Comparison of ENCODE assay signal across 10 cellular contexts in genomic region chr5:168295574-168296201, GRCh38. TPM values are rescaled to one million over a fixed set of nuclear protein-coding genes. Genes with fewer than 3 reads are reported as not detected.
DNase-seq lines count a peak whose midpoint lies in the region; ATAC-seq, FAIRE-seq and TF ChIP-seq lines count a peak whose summit lies in the region.
"Had no signal": no experiment of that assay in that cellular context is flagged by ENCODE, and none has a peak within 500 bp of the region (broad histone marks: within the 10 kb centered on the region; RNA-seq: fewer than 3 reads in every experiment).

No MANE protein-coding gene starts in this region.

- H3K4me3 ChIP-seq in AG09309 (ENCODE audit: control insufficient read depth, low read depth, low read length) (no peak overlapping the region), H1 (ENCODE audit: extremely low read depth in 1 of 4, insufficient read depth in 2 of 4, low read depth in 3 of 4, low read length in 4 of 4) (peak overlapping the region in 3 of 4 experiments; percentile 26 to 43 (median 41); a peak in 6 of 8 replicates), mesenchymal stem cell (ENCODE audit: insufficient read depth in 1 of 2, low read depth in 1 of 2, low read length in 2 of 2) (no peak overlapping the region), vagina (no peak overlapping the region)

- H3K36me3 ChIP-seq in H1 (ENCODE audit: control insufficient read depth in 2 of 4, insufficient read depth in 4 of 4, low read length in 3 of 4) (no peaks in the 10 kb centered on the region), mesenchymal stem cell (ENCODE audit: control insufficient read depth in 1 of 2, insufficient read depth in 2 of 2, low read depth in 1 of 2, low read length in 2 of 2) (no peaks in the 10 kb centered on the region), vagina (no peaks in the 10 kb centered on the region)

- peaks cover 21 to 48% (median 38%) of the 10 kb centered on the region in 4 experiments for H3K4me1 ChIP-seq in H1 (replicated peaks in 1 of 4; ENCODE audit: control insufficient read depth in 3 of 4, insufficient read depth in 4 of 4, low read length in 3 of 4)
- H3K4me1 ChIP-seq in mesenchymal stem cell (ENCODE audit: control insufficient read depth, insufficient read depth, low read depth, low read length): peaks cover 20% of the 10 kb centered on the region
- H3K4me1 ChIP-seq in vagina: peaks cover 16% of the 10 kb centered on the region

- TF ChIP-seq CTCF in AG09309 (IDR thresholded peaks at IDR 0.05; ENCODE audit: control insufficient read depth, insufficient read depth, low read depth, low read length, missing control alignments): peak; percentile 69
- TF ChIP-seq CTCF in H1 (IDR thresholded peaks at IDR 0.05; ENCODE audit: control extremely low read depth in 1 of 3, insufficient read depth in 1 of 3, low read depth in 1 of 3, low read length in 3 of 3): peak; percentile 57 to 79 (median 65)
- TF ChIP-seq CTCF in vagina (IDR thresholded peaks at IDR 0.05): no peak

- peak; percentile 64 to 65 for TF ChIP-seq RAD21 in H1 (IDR thresholded peaks at IDR 0.05 in 1 of 2, conservative IDR thresholded peaks at IDR 0.05 in 1 of 2; ENCODE audit: low read depth in 2 of 2, low read length in 2 of 2)

- CTCF ChIA-PET in H1 (lab: Charles Lee; ENCODE audit: partially characterized antibody): interaction anchor here (0.6 to 6.6 kb wide), 26 partner anchors 10 to 836 kb away, joined by 3 to 56 read pairs (median 4); no protein-coding TSS in a partner anchor

- no peak for ATAC-seq in GM18861 (IDR thresholded peaks at IDR 0.05; ENCODE audit: unreplicated experiment)
- ATAC-seq in GM18858 (IDR thresholded peaks at IDR 0.05; ENCODE audit: unreplicated experiment): no peak

- H3K9ac ChIP-seq in H1 (replicated peaks in 1 of 4; ENCODE audit: extremely low read depth in 1 of 4, low read depth in 3 of 4, low read length in 3 of 4) (peak overlapping the region in 2 of 4 experiments; percentile 44; a peak in 3 of 7 replicates), mesenchymal stem cell (ENCODE audit: low read length) (no peak overlapping the region)

- H3K23me2 ChIP-seq in H1 (ENCODE audit: low read depth, low read length): peaks cover 8% of the 10 kb centered on the region

- no peak overlapping the region for H2AFZ ChIP-seq in H1 (ENCODE audit: low read length)
- no peak overlapping the region for H2AFZ ChIP-seq in mesenchymal stem cell (ENCODE audit: low read depth, low read length)

- peak; percentile 27 for DNase-seq in AG09309 (ENCODE audit: low read depth)
- peak; percentile 87 for DNase-seq in M059J (ENCODE audit: low read depth)
- DNase-seq in H1 (ENCODE audit: low read depth in 1 of 2, low spot score in 2 of 2): peak in 1 of 2 experiments; percentile 67
- peak; percentile 61 for DNase-seq in mesenchymal stem cell
- no peak for DNase-seq in vagina (ENCODE audit: extremely low spot score in 2 of 2)
- DNase-seq in T-helper 9 cell: no peak
- DNase-seq: erythroblast had no signal

- peak overlapping the region; percentile 28 to 64 for H3K4me2 ChIP-seq in H1 (ENCODE audit: insufficient read depth in 1 of 2, low read depth in 2 of 2, low read length in 2 of 2)
- no peak overlapping the region for H3K4me2 ChIP-seq in mesenchymal stem cell (ENCODE audit: low read length, poor library complexity, severe bottlenecking)

- H4K8ac ChIP-seq in H1 (ENCODE audit: extremely low read depth, insufficient read depth, low read length): no peak overlapping the region
- no peak overlapping the region for H4K8ac ChIP-seq in mesenchymal stem cell (ENCODE audit: low read length)

- H3K27me3 ChIP-seq in H1 (replicated peaks in 1 of 4; ENCODE audit: control insufficient read depth in 3 of 4, extremely low read depth in 1 of 4, insufficient read depth in 3 of 4, low read length in 3 of 4) (no peaks in the 10 kb centered on the region), mesenchymal stem cell (ENCODE audit: control insufficient read depth in 1 of 2, insufficient read depth in 1 of 2, low read length in 2 of 2) (peaks cover 0 to 4% of the 10 kb centered on the region in 2 experiments), vagina (peaks cover 9% of the 10 kb centered on the region)

- H4K5ac ChIP-seq in H1 (ENCODE audit: insufficient read length, low read depth, low read length): peak overlapping the region; percentile 63

- H3K18ac ChIP-seq in H1 (ENCODE audit: extremely low read depth, low read length): 0 out of 2 replicates have a peak overlapping the region, but pooled peaks have one; percentile 36
- H3K18ac ChIP-seq in mesenchymal stem cell (ENCODE audit: low read depth in 1 of 2, low read length in 2 of 2): no peak overlapping the region

- H3K23ac ChIP-seq in H1 (ENCODE audit: insufficient read length) (no peak overlapping the region), mesenchymal stem cell (ENCODE audit: low read length in 2 of 2) (no peak overlapping the region)

- POLR2A ChIA-PET in H1 (lab: Charles Lee; ENCODE audit: partially characterized antibody): interaction anchor here (0.6 to 3.1 kb wide), 6 partner anchors 9 to 381 kb away, joined by 3 to 7 read pairs (median 3); partner anchors contain the start of gene PANK3

- H4K20me1 ChIP-seq in H1 (replicated peaks in 1 of 2; ENCODE audit: control insufficient read depth in 1 of 2, insufficient read depth in 2 of 2, low read length in 2 of 2): peaks cover 2 to 16% of the 10 kb centered on the region in 2 experiments

- H2BK15ac ChIP-seq in H1 (ENCODE audit: low read length) (0 out of 2 replicates have a peak overlapping the region, but pooled peaks have one; percentile 37), mesenchymal stem cell (ENCODE audit: low read depth, poor library complexity, severe bottlenecking) (no peak overlapping the region)

- TF ChIP-seq EP300 in H1 (IDR thresholded peaks at IDR 0.05; ENCODE audit: borderline replicate concordance in 1 of 2, low read depth in 2 of 2, low read length in 2 of 2): peak in 1 of 2 experiments; percentile 81; a peak in 1 of 3 replicates

- intact Hi-C loops in vagina (cut with DNase I): no loop called here

- H3K4ac ChIP-seq in H1 (replicated peaks; ENCODE audit: insufficient read length, low read depth, low read length): peak overlapping the region; percentile 12
- H3K4ac ChIP-seq in mesenchymal stem cell (ENCODE audit: low read depth in 1 of 2, low read length in 2 of 2): no peak overlapping the region

- H3K79me2 ChIP-seq in H1 (ENCODE audit: control insufficient read depth in 1 of 2, insufficient read depth in 2 of 2, low read length in 2 of 2): peaks cover 7 to 53% of the 10 kb centered on the region in 2 experiments

- H2BK120ac ChIP-seq in H1 (replicated peaks; ENCODE audit: low read depth, low read length): peak overlapping the region; percentile 7
- H2BK120ac ChIP-seq in mesenchymal stem cell (ENCODE audit: low read depth, low read length): no peak overlapping the region

- H3K56ac ChIP-seq in H1 (replicated peaks; ENCODE audit: insufficient read length, low read depth, low read length): no peak overlapping the region

- H3K14ac ChIP-seq in H1 (ENCODE audit: insufficient read length) (no peak overlapping the region), mesenchymal stem cell (ENCODE audit: low read length in 2 of 2) (no peak overlapping the region)

- H3K27ac ChIP-seq in H1 (ENCODE audit: low read depth, low read length) (peak overlapping the region; percentile 79), mesenchymal stem cell (ENCODE audit: low read length, poor library complexity, severe bottlenecking) (peak overlapping the region; percentile 47), vagina (no peak overlapping the region)

- peak overlapping the region; percentile 76; the same call in 1 of the 2 replicates for H2BK5ac ChIP-seq in H1 (ENCODE audit: low read depth, low read length)
- H2BK5ac ChIP-seq in mesenchymal stem cell (ENCODE audit: low read depth, low read length, poor library complexity, severe bottlenecking): no peak overlapping the region

- 21% methylated on average over 12 of the region's 12 CpGs; no CpG with 5 or more reads in 1 of the 2 experiments for WGBS in H1 (ENCODE audit: extremely low coverage in 1 of 2, insufficient coverage in 1 of 2, insufficient read length in 1 of 2, insufficient replicate concordance in 2 of 2, low coverage in 1 of 2, low lambda C conversion rate in 2 of 2, missing lambda C conversion rate in 1 of 2), 2 experiments
- 60% methylated on average over 12 of the region's 12 CpGs for WGBS in mesenchymal stem cell

- TF ChIP-seq POLR2A in H1 (IDR thresholded peaks at IDR 0.05; ENCODE audit: control extremely low read depth in 1 of 2, low read depth in 2 of 2, low read length in 2 of 2) (no peak), vagina (IDR thresholded peaks at IDR 0.05) (no peak)

- FAIRE-seq in H1 (lab: Jason Lieb, UNC): peak; percentile 96
- FAIRE-seq: TTC549 had no signal

- H2BK20ac ChIP-seq in H1 (ENCODE audit: low read length): 0 out of 2 replicates have a peak overlapping the region, but pooled peaks have one; percentile 56

- no peaks in the 10 kb centered on the region for H3K9me3 ChIP-seq in H1 (ENCODE audit: insufficient read depth in 2 of 2, low read depth in 1 of 2, low read length in 1 of 2)
- H3K9me3 ChIP-seq in mesenchymal stem cell (ENCODE audit: control insufficient read depth, low read length): no peaks in the 10 kb centered on the region
- H3K9me3 ChIP-seq in vagina: no peaks in the 10 kb centered on the region

- H4K91ac ChIP-seq in H1 (replicated peaks; ENCODE audit: insufficient read length, low read length) (no peak overlapping the region), mesenchymal stem cell (ENCODE audit: low read length) (no peak overlapping the region)

- H3K79me1 ChIP-seq in H1 (ENCODE audit: low read depth, low read length): peaks cover 11% of the 10 kb centered on the region
- H3K79me1 ChIP-seq in mesenchymal stem cell (replicated peaks; ENCODE audit: low read length, poor library complexity, severe bottlenecking): peaks cover 4% of the 10 kb centered on the region

- no peak overlapping the region for H2AK5ac ChIP-seq in H1 (ENCODE audit: low read depth, low read length)
- peak overlapping the region; percentile 8 for H2AK5ac ChIP-seq in mesenchymal stem cell (ENCODE audit: low read length, severe bottlenecking)

- H2BK12ac ChIP-seq in H1 (ENCODE audit: low read depth, low read length): 0 out of 2 replicates have a peak overlapping the region, but pooled peaks have one; percentile 45
- H2BK12ac ChIP-seq in mesenchymal stem cell (ENCODE audit: low read length in 2 of 2): no peak overlapping the region

RNA-seq across cellular contexts. Expression of gene WWC1, which starts 4.2 kb away (rescaled TPM):
- 6.1 and 9.7 TPM in 2 replicates for total RNA-seq in M059J (2014; rRNA removed; shearing (Covaris generic))
- total RNA-seq in H1 (2021; fragmentation: NEBNext Ultra II Directional; extraction: Animal tissue kit (Norgen Biotek cat#: 25700)): 41.1 and 42.7 TPM in 2 replicates
- 16.4 and 19.5 TPM in 2 replicates for polyA plus RNA-seq in H1 (2011; rRNA removed)
- polyA plus RNA-seq in H1 (2011; cell fraction: cytosol; rRNA removed): 25.6 TPM
- 23.1 TPM for polyA plus RNA-seq in H1 (2011; cell fraction: nucleus; rRNA removed)
- polyA plus RNA-seq in H1 (2012, experiment 1 of 2): 33.1 to 40.9 TPM (median 34.7 TPM) in 4 replicates
- polyA plus RNA-seq in H1 (2012, experiment 2 of 2): 18.3 TPM
- polyA plus RNA-seq in H1 (2013, experiment 1 of 2): 18.6 TPM
- 18.5 TPM for polyA plus RNA-seq in H1 (2013, experiment 2 of 2)
- 39.0 and 39.2 TPM in 2 replicates for polyA minus RNA-seq in H1 (2011; rRNA and poly(A)+ RNA removed)
- polyA minus RNA-seq in H1 (2011; cell fraction: cytosol; rRNA and poly(A)+ RNA removed): 24.8 TPM
- polyA minus RNA-seq in H1 (2011; cell fraction: nucleus; rRNA and poly(A)+ RNA removed): 24.5 TPM
- 0.87 TPM for polyA plus RNA-seq in mesenchymal stem cell (2013, experiment 1 of 2)
- 0.82 TPM for polyA plus RNA-seq in mesenchymal stem cell (2013, experiment 2 of 2)
- total RNA-seq in vagina: 18.7 TPM

Comparison
In these comparisons a context has a peak if more than half of its experiments do, and no peak if none do; other contexts are left out.
1. DNase-seq: peak in AG09309 (single experiment), M059J (single experiment) and mesenchymal stem cell (single experiment); none in vagina (0 of 2) and T-helper 9 cell (single experiment).
2. H3K4me3 ChIP-seq: peak in H1 (3 of 4); none in AG09309 (single experiment), mesenchymal stem cell (0 of 2) and vagina (0 of 2).
3. CTCF ChIP-seq: peak in AG09309 (single experiment) and H1 (3 of 3); none in vagina (0 of 3).